8 cellular contexts compared by ENCODE assay signal in the genomic region with DNA sequence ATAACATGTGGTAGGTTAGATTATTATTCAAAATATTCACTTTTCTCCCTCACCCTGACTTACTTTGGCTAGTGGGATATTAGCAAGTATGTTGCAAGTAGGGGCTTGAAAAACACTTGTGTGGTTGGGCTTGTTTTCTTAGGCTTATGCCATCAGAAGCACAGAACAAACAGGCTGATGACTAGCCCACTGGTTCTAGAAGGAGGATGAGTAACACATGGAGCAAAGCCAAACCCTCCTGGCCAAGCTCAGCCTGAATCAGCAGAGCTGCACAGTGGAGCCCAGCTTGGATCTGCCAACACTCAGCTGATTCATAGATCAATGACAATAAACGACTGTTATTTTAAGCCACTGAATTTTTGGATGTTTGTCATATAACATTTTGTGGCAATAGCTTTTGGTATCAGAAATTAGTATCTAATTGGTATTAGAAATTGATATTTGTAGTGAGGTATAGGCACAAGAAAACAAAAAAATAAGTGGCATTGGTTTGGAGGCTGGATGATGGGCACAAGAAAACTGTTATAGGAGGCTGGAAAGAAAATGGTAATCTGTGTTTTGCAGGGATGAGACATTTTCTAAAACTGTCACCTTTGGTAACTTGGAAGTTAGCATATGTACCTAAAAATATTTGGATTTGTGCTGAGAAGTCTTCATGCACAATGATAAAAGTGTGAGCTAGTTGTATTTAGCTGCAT. TPM values are rescaled to one million over a fixed set of nuclear protein-coding genes. Genes with fewer than 3 reads are reported as not detected.
DNase-seq lines count a peak whose midpoint lies in the region; ATAC-seq and TF ChIP-seq lines count a peak whose summit lies in the region.

No MANE protein-coding gene starts in this region.

- peak; percentile 98 for DNase-seq in HFFc6
- peak; percentile 32 for DNase-seq in left ventricle myocardium inferior
- DNase-seq in stromal cell of bone marrow (ENCODE audit: low read depth) = peak; percentile 98
- no peak for DNase-seq in NCI-H2171 treated with DMSO at 0.1 percent for 48 hours (lab: John Stamatoyannopoulos, UW)
- no peak for DNase-seq in T-helper 2 cell treated with Interferon-gamma antibody and Interleukin-4, amounts not matched to agents 5 μg/mL and 100 μg/mL, for 36 hours (ENCODE audit: low spot score)

- no peak overlapping the region for H3K27ac ChIP-seq in left ventricle myocardium inferior (replicated peaks)

- TF ChIP-seq CTCF in HFFc6 (IDR thresholded peaks at IDR 0.05) (no peak), left ventricle myocardium inferior (IDR thresholded peaks at IDR 0.05; ENCODE audit: borderline replicate concordance) (no peak)

- no peaks in the 10 kb centered on the region for H3K9me3 ChIP-seq in left ventricle myocardium inferior (replicated peaks)

- peak; percentile 45 for ATAC-seq in activated T-helper 17 cell treated with anti-CD3 and anti-CD28 coated beads, Interleukin-2, amount 50 U/mL, for 72 hours (replicated peaks)
- ATAC-seq in HG02981 (IDR thresholded peaks at IDR 0.05; ENCODE audit: unreplicated experiment) = no peak
- no peak for ATAC-seq in HG02870 (IDR thresholded peaks at IDR 0.05; ENCODE audit: unreplicated experiment)

- H3K4me1 Mint-ChIP-seq in HFFc6 (ENCODE audit: low read depth) = peaks cover 18% of the 10 kb centered on the region
- H3K4me1 Mint-ChIP-seq in activated T-helper 17 cell treated with anti-CD3 and anti-CD28 coated beads, Interleukin-2, amount 50 U/mL, for 72 hours = no peaks in the 10 kb centered on the region
- no peaks in the 10 kb centered on the region for H3K4me1 Mint-ChIP-seq in T-helper 2 cell treated with Interferon-gamma antibody and Interleukin-4, amounts not matched to agents 5 μg/mL and 100 μg/mL, for 36 hours (ENCODE audit: low read depth)

- H3K4me3 Mint-ChIP-seq in HFFc6 = no peak overlapping the region
- H3K4me3 Mint-ChIP-seq in activated T-helper 17 cell treated with anti-CD3 and anti-CD28 coated beads, Interleukin-2, amount 50 U/mL, for 72 hours = no peak overlapping the region
- H3K4me3 Mint-ChIP-seq in T-helper 2 cell treated with Interferon-gamma antibody and Interleukin-4, amounts not matched to agents 5 μg/mL and 100 μg/mL, for 36 hours = no peak overlapping the region

- H3K9me3 Mint-ChIP-seq in HFFc6 = no peaks in the 10 kb centered on the region
- H3K9me3 Mint-ChIP-seq in activated T-helper 17 cell treated with anti-CD3 and anti-CD28 coated beads, Interleukin-2, amount 50 U/mL, for 72 hours = no peaks in the 10 kb centered on the region
- H3K9me3 Mint-ChIP-seq in T-helper 2 cell treated with Interferon-gamma antibody and Interleukin-4, amounts not matched to agents 5 μg/mL and 100 μg/mL, for 36 hours = no peaks in the 10 kb centered on the region

- no peaks in the 10 kb centered on the region for H3K36me3 Mint-ChIP-seq in HFFc6 (ENCODE audit: low read depth)
- no peaks in the 10 kb centered on the region for H3K36me3 Mint-ChIP-seq in activated T-helper 17 cell treated with anti-CD3 and anti-CD28 coated beads, Interleukin-2, amount 50 U/mL, for 72 hours (ENCODE audit: low read depth)
- no peaks in the 10 kb centered on the region for H3K36me3 Mint-ChIP-seq in T-helper 2 cell treated with Interferon-gamma antibody and Interleukin-4, amounts not matched to agents 5 μg/mL and 100 μg/mL, for 36 hours (ENCODE audit: low read depth)

- H3K4me3 ChIP-seq in left ventricle myocardium inferior = no peak overlapping the region

- H3K36me3 ChIP-seq in left ventricle myocardium inferior = no peaks in the 10 kb centered on the region

- intact Hi-C loops in left ventricle myocardium inferior (cut with micrococcal nuclease) = no loop called here

- peaks cover 27% of the 10 kb centered on the region for H3K27me3 Mint-ChIP-seq in HFFc6 (ENCODE audit: insufficient read depth)
- peaks cover 14% of the 10 kb centered on the region for H3K27me3 Mint-ChIP-seq in activated T-helper 17 cell treated with anti-CD3 and anti-CD28 coated beads, Interleukin-2, amount 50 U/mL, for 72 hours
- peaks cover 19% of the 10 kb centered on the region for H3K27me3 Mint-ChIP-seq in T-helper 2 cell treated with Interferon-gamma antibody and Interleukin-4, amounts not matched to agents 5 μg/mL and 100 μg/mL, for 36 hours (ENCODE audit: low read depth)

- peaks cover 10% of the 10 kb centered on the region for H3K4me1 ChIP-seq in left ventricle myocardium inferior

- H3K27ac Mint-ChIP-seq in HFFc6 = no peak overlapping the region
- H3K27ac Mint-ChIP-seq in activated T-helper 17 cell treated with anti-CD3 and anti-CD28 coated beads, Interleukin-2, amount 50 U/mL, for 72 hours = no peak overlapping the region
- H3K27ac Mint-ChIP-seq in T-helper 2 cell treated with Interferon-gamma antibody and Interleukin-4, amounts not matched to agents 5 μg/mL and 100 μg/mL, for 36 hours = no peak overlapping the region

- H3K27me3 ChIP-seq in left ventricle myocardium inferior (ENCODE audit: low read depth) = no peaks in the 10 kb centered on the region

RNA-seq across cellular contexts. Expression of gene ZBED3, which starts 46.1 kb away (rescaled TPM):
- 1 to 10 TPM; 1.7 to 2.1 (median 1.9) TPM for total RNA-seq in HFFc6 (2021; fragmentation: NEBNext Ultra II Directional; extraction: Animal tissue kit (Norgen Biotek cat#: 25700))
- total RNA-seq in activated T-helper 17 cell treated with anti-CD3 and anti-CD28 coated beads, Interleukin-2, amount 50 U/mL, for 72 hours = under 1 TPM in 1 of 2 donors, not detected in 1; 0.04 TPM
- total RNA-seq in left ventricle myocardium inferior = 7.8 TPM

Comparison
In these comparisons a context has a peak if more than half of its experiments do, and no peak if none do; other contexts are left out.
1. DNase-seq: peak in HFFc6 (single experiment), left ventricle myocardium inferior (single experiment) and stromal cell of bone marrow (single experiment); none in NCI-H2171 treated with DMSO at 0.1 percent for 48 hours (single experiment) and T-helper 2 cell treated with Interferon-gamma antibody and Interleukin-4, amounts not matched to agents 5 μg/mL and 100 μg/mL, for 36 hours (single experiment).